In genomic region chr17:57819273-57819672, GRCh38 we compare ENCODE assay signal across 20 cellular contexts. TPM values are rescaled to one million over a fixed set of nuclear protein-coding genes. Genes with fewer than 3 reads are reported as not detected.
A peak's percentile ranks its signal among the peaks of the same experiment; 100 is the strongest.
DNase-seq lines count a peak whose midpoint lies in the region; ATAC-seq, FAIRE-seq and TF ChIP-seq lines count a peak whose summit lies in the region.
"Had no signal": no experiment of that assay in that cellular context is flagged by ENCODE, and none has a peak within 500 bp of the region (broad histone marks: within the 10 kb centered on the region; RNA-seq: fewer than 3 reads in every experiment).

No MANE protein-coding gene starts in this region.

- H3K27ac Mint-ChIP-seq in astrocyte (ENCODE audit: unreplicated experiment) = peak overlapping the region; percentile 8
- H3K27ac Mint-ChIP-seq: CD4-positive, CD25-positive, alpha-beta regulatory T cell; HFFc6; IgD-negative memory B cell had no signal

- H3K4me1 ChIP-seq in astrocyte (ENCODE audit: insufficient read depth, low read length) (no peaks in the 10 kb centered on the region), left ventricle myocardium inferior (no peaks in the 10 kb centered on the region), stomach (no peaks in the 10 kb centered on the region)

- H3K36me3 ChIP-seq in astrocyte (ENCODE audit: insufficient read depth, low read length) (no peaks in the 10 kb centered on the region), kidney epithelial cell (ENCODE audit: control insufficient read depth, insufficient read depth, low read length) (no peaks in the 10 kb centered on the region), left ventricle myocardium inferior (no peaks in the 10 kb centered on the region), stomach (no peaks in the 10 kb centered on the region)

- no peaks in the 10 kb centered on the region for H4K20me1 ChIP-seq in astrocyte (ENCODE audit: insufficient read depth, low read length)

- TF ChIP-seq EP300 in stomach (IDR thresholded peaks at IDR 0.05) = no peak

- H3K79me2 ChIP-seq in astrocyte (ENCODE audit: insufficient read depth, low read length) = no peaks in the 10 kb centered on the region

- H3K4me3 Mint-ChIP-seq in astrocyte (ENCODE audit: unreplicated experiment) = peak overlapping the region; percentile 46
- H3K4me3 Mint-ChIP-seq: CD4-positive, CD25-positive, alpha-beta regulatory T cell; HFFc6; IgD-negative memory B cell had no signal

- WGBS in stomach, 5 donors = 81 to 93% (median 82%) methylated on average over 2 of the region's 2 CpGs

- no peaks in the 10 kb centered on the region for H3K9me3 ChIP-seq in astrocyte (ENCODE audit: insufficient read depth, low read depth, low read length)
- H3K9me3 ChIP-seq in left ventricle myocardium inferior (replicated peaks) = no peaks in the 10 kb centered on the region
- H3K9me3 ChIP-seq in stomach = no peaks in the 10 kb centered on the region

- no peak overlapping the region for H3K4me2 ChIP-seq in astrocyte (ENCODE audit: low read length)

- H3K27me3 ChIP-seq in astrocyte (ENCODE audit: insufficient read depth, low read length) (peaks cover 14% of the 10 kb centered on the region), kidney epithelial cell (ENCODE audit: control insufficient read depth, insufficient read depth, low read length) (no peaks in the 10 kb centered on the region), left ventricle myocardium inferior (ENCODE audit: low read depth) (no peaks in the 10 kb centered on the region), stomach (no peaks in the 10 kb centered on the region)

- H2AFZ ChIP-seq in astrocyte (ENCODE audit: low read depth, low read length) = no peak overlapping the region

- H3K4me1 Mint-ChIP-seq in astrocyte (ENCODE audit: low read depth, unreplicated experiment) = peaks cover 10% of the 10 kb centered on the region
- H3K4me1 Mint-ChIP-seq: IgD-negative memory B cell had no signal

- intact Hi-C loops in left ventricle myocardium inferior (cut with micrococcal nuclease) = no loop called here
- intact Hi-C loops in stomach (cut with DNase I; ENCODE audit: low total_unique reads) = no loop called here

- no peak for ATAC-seq in HG02623 (IDR thresholded peaks at IDR 0.05; ENCODE audit: unreplicated experiment)

- DNase-seq in HPDE6-E6E7 (ENCODE audit: extremely low spot score) (peak; percentile 35), astrocyte (ENCODE audit: low read depth) (peak; percentile 10), kidney epithelial cell (ENCODE audit: low read depth) (peak; percentile 50), left ventricle myocardium inferior (no peak), stomach (no peak)
- DNase-seq in effector CD4-positive, alpha-beta T cell = no peak
- DNase-seq: AML-193; CD4-positive, CD25-positive, alpha-beta regulatory T cell; DMS79 treated with DMSO at 0.1 percent for 48 hours; GOT3; HFFc6; NCI-H146; NCI-H446; NCI-H748 treated with DMSO at 0.1 percent for 48 hours; SHP77 had no signal

- H3K27ac ChIP-seq in C4-2B (peak overlapping the region; percentile 40; the same call in 1 of the 2 replicates), astrocyte (ENCODE audit: low read depth, low read length) (no peak overlapping the region), left ventricle myocardium inferior (replicated peaks) (no peak overlapping the region), stomach (no peak overlapping the region)

- no peaks in the 10 kb centered on the region for H3K36me3 Mint-ChIP-seq in astrocyte (ENCODE audit: low read depth, unreplicated experiment)
- H3K36me3 Mint-ChIP-seq: CD4-positive, CD25-positive, alpha-beta regulatory T cell; IgD-negative memory B cell had no signal

- H3K4me3 ChIP-seq in astrocyte (ENCODE audit: insufficient read depth, low read depth, low read length) = no peak overlapping the region
- H3K4me3 ChIP-seq in kidney epithelial cell (ENCODE audit: low read depth, low read length) = no peak overlapping the region
- no peak overlapping the region for H3K4me3 ChIP-seq in left ventricle myocardium inferior
- H3K4me3 ChIP-seq in stomach = no peak overlapping the region

- no peak for TF ChIP-seq POLR2A in stomach (IDR thresholded peaks at IDR 0.05)

- peaks cover 9% of the 10 kb centered on the region for H3K27me3 Mint-ChIP-seq in astrocyte (ENCODE audit: low read depth, unreplicated experiment)

- H3K9ac ChIP-seq in astrocyte (ENCODE audit: low read length) = no peak overlapping the region

- H3K9me3 Mint-ChIP-seq in astrocyte (ENCODE audit: unreplicated experiment) = no peaks in the 10 kb centered on the region
- H3K9me3 Mint-ChIP-seq: HFFc6, IgD-negative memory B cell had no signal

- no peak for FAIRE-seq in astrocyte (lab: Jason Lieb, UNC)
- FAIRE-seq: G401.6, GM12891 had no signal

- TF ChIP-seq CTCF in C4-2B (conservative IDR thresholded peaks at IDR 0.05) (no peak), astrocyte (IDR thresholded peaks at IDR 0.05; ENCODE audit: insufficient read depth, low read depth, low read length) (no peak), kidney epithelial cell (IDR thresholded peaks at IDR 0.05; ENCODE audit: insufficient read depth, low read length, poor library complexity, severe bottlenecking) (no peak), left ventricle myocardium inferior (IDR thresholded peaks at IDR 0.05; ENCODE audit: borderline replicate concordance) (no peak), stomach (IDR thresholded peaks at IDR 0.05) (no peak)

RNA-seq across cellular contexts. Expression of gene MRPS23, which starts 30.6 kb away (rescaled TPM):
- 56.9 and 61.3 TPM in 2 replicates for total RNA-seq in astrocyte
- total RNA-seq in kidney epithelial cell = 26.1 and 43.2 TPM in 2 replicates
- total RNA-seq in left ventricle myocardium inferior = 89.4 TPM
- total RNA-seq in stomach = 10 to 100 TPM in 4 of 5 donors, not detected in 1; 12.6 to 26.8 (median 16.8) TPM
- 10 to 100 TPM; 25.1 to 43.3 (median 34.2) TPM for polyA plus RNA-seq in stomach

Comparison
In these comparisons a context has a peak if more than half of its experiments do, and no peak if none do; other contexts are left out.
1. DNase-seq: peak in HPDE6-E6E7 (single experiment), astrocyte (single experiment) and kidney epithelial cell (single experiment); none in left ventricle myocardium inferior (single experiment), effector CD4-positive, alpha-beta T cell (single experiment) and stomach (single experiment).